ENCODE assay signal across 10 cellular contexts in genomic region chr4:183100298-183100599, GRCh38. TPM values are rescaled to one million over a fixed set of nuclear protein-coding genes. Genes with fewer than 3 reads are reported as not detected.
A peak's percentile ranks its signal among the peaks of the same experiment; 100 is the strongest.
DNase-seq lines count a peak whose midpoint lies in the region; ATAC-seq, FAIRE-seq and TF ChIP-seq lines count a peak whose summit lies in the region.
"Had no signal": no experiment of that assay in that cellular context is flagged by ENCODE, and none has a peak within 500 bp of the region (broad histone marks: within the 10 kb centered on the region; RNA-seq: fewer than 3 reads in every experiment).

No MANE protein-coding gene starts in this region.

- intact Hi-C loops in activated CD8-positive, alpha-beta T cell treated with anti-CD3 and anti-CD28 coated beads for 36 hours (cut with micrococcal nuclease): no loop called here
- intact Hi-C loops in right cardiac atrium (cut with DNase I): no loop called here

- TF ChIP-seq CTCF in activated CD8-positive, alpha-beta T cell treated with anti-CD3 and anti-CD28 coated beads for 36 hours (IDR thresholded peaks at IDR 0.05): no peak
- TF ChIP-seq CTCF in retinal pigment epithelial cell (conservative IDR thresholded peaks at IDR 0.05; ENCODE audit: low read depth, low read length): no peak
- no peak for TF ChIP-seq CTCF in D721Med (IDR thresholded peaks at IDR 0.05; ENCODE audit: insufficient read depth, missing control alignments)

- peaks cover 40% of the 10 kb centered on the region for H3K27me3 Mint-ChIP-seq in activated CD8-positive, alpha-beta T cell treated with anti-CD3 and anti-CD28 coated beads for 36 hours

- 34% methylated on average over 3 of the region's 3 CpGs for WGBS in right cardiac atrium

- POLR2A ChIA-PET in activated CD8-positive, alpha-beta T cell treated with anti-CD3 and anti-CD28 coated beads for 36 hours (lab: Charles Lee): no interaction called here

- no peaks in the 10 kb centered on the region for H3K9me3 ChIP-seq in right cardiac atrium (ENCODE audit: control insufficient read depth, low read length)

- H3K27ac Mint-ChIP-seq in activated CD8-positive, alpha-beta T cell treated with anti-CD3 and anti-CD28 coated beads for 36 hours: no peak overlapping the region

- H3K36me3 Mint-ChIP-seq in activated CD8-positive, alpha-beta T cell treated with anti-CD3 and anti-CD28 coated beads for 36 hours (ENCODE audit: low read depth): no peaks in the 10 kb centered on the region

- H3K9me3 Mint-ChIP-seq in activated CD8-positive, alpha-beta T cell treated with anti-CD3 and anti-CD28 coated beads for 36 hours: no peaks in the 10 kb centered on the region

- H3K4me3 ChIP-seq in right cardiac atrium (ENCODE audit: low read length): peak overlapping the region; percentile 94
- peak overlapping the region; percentile 95 for H3K4me3 ChIP-seq in retinal pigment epithelial cell (ENCODE audit: low read length)

- CTCF ChIA-PET in activated CD8-positive, alpha-beta T cell treated with anti-CD3 and anti-CD28 coated beads for 36 hours (lab: Charles Lee): interaction anchor here (0.8 to 1.0 kb wide), 2 partner anchors 27 to 150 kb away, joined by 4 to 5 read pairs; no protein-coding TSS in a partner anchor

- H3K27me3 ChIP-seq in right cardiac atrium (ENCODE audit: control insufficient read depth, insufficient read depth): no peaks in the 10 kb centered on the region

- H3K4me1 ChIP-seq in right cardiac atrium (ENCODE audit: control insufficient read depth, insufficient read depth, low read length): peaks cover 5% of the 10 kb centered on the region

- H3K4me3 Mint-ChIP-seq in activated CD8-positive, alpha-beta T cell treated with anti-CD3 and anti-CD28 coated beads for 36 hours: peak overlapping the region; percentile 57

- ATAC-seq in activated CD8-positive, alpha-beta T cell treated with anti-CD3 and anti-CD28 coated beads for 36 hours: no peak
- no peak for ATAC-seq in right cardiac atrium

- DNase-seq in activated CD8-positive, alpha-beta T cell treated with anti-CD3 and anti-CD28 coated beads for 36 hours: no peak
- no peak for DNase-seq in right cardiac atrium
- no peak for DNase-seq in retinal pigment epithelial cell (ENCODE audit: low read depth)
- no peak for DNase-seq in COR-L47 (lab: John Stamatoyannopoulos, UW)
- DNase-seq in NCI-H2196 (lab: John Stamatoyannopoulos, UW; ENCODE audit: unreplicated experiment): no peak
- no peak for DNase-seq in D721Med (ENCODE audit: insufficient read length, low spot score)
- no peak for DNase-seq in NCI-H2081 (lab: John Stamatoyannopoulos, UW)
- DNase-seq: activated gamma-delta T cell treated with Interleukin-2 at 50 U/mL for 16 hours; NK-92 treated with Interleukin-12 subunit alpha and Interleukin-12 subunit beta, amount 100 ng/mL, for 24 hours had no signal

- FAIRE-seq in G401.6 (lab: Jason Lieb, UNC) (peak; percentile 71), D721Med (lab: Jason Lieb, UNC) (no peak)

- no peak overlapping the region for H3K27ac ChIP-seq in right cardiac atrium (ENCODE audit: low read length)

- H3K4me1 Mint-ChIP-seq in activated CD8-positive, alpha-beta T cell treated with anti-CD3 and anti-CD28 coated beads for 36 hours (ENCODE audit: low read depth): peaks cover 6% of the 10 kb centered on the region

RNA-seq across cellular contexts. Expression of gene WWC2, which starts 1.2 kb away (rescaled TPM):
- total RNA-seq in activated CD8-positive, alpha-beta T cell treated with anti-CD3 and anti-CD28 coated beads for 36 hours: 1 to 10 TPM; 1.9 TPM
- 10 to 100 TPM; 30.6 to 39.2 (median 33.9) TPM for total RNA-seq in right cardiac atrium
- polyA plus RNA-seq in right cardiac atrium: 7.3 TPM

Comparison
In these comparisons a context has a peak if more than half of its experiments do, and no peak if none do; other contexts are left out.
1. RNA of gene WWC2, which starts 1.2 kb away (total RNA-seq): 30.6 to 39.2 TPM in right cardiac atrium; 1.9 TPM in activated CD8-positive, alpha-beta T cell treated with anti-CD3 and anti-CD28 coated beads for 36 hours; every median in the first group is over 10 times any median in the second.